In genomic region chr3:170189396-170190256, GRCh38 we compare ENCODE assay signal across 10 cellular contexts. TPM values are rescaled to one million over a fixed set of nuclear protein-coding genes. Genes with fewer than 3 reads are reported as not detected.
DNase-seq lines count a peak whose midpoint lies in the region; ATAC-seq and TF ChIP-seq lines count a peak whose summit lies in the region.
"Had no signal": no experiment of that assay in that cellular context is flagged by ENCODE, and none has a peak within 500 bp of the region (broad histone marks: within the 10 kb centered on the region; RNA-seq: fewer than 3 reads in every experiment).

No MANE protein-coding gene starts in this region.

- no peak for TF ChIP-seq EP300 in upper lobe of left lung (IDR thresholded peaks at IDR 0.05)

- no peak overlapping the region for H3K4me3 Mint-ChIP-seq in effector memory CD8-positive, alpha-beta T cell
- H3K4me3 Mint-ChIP-seq: mesothelial cell of epicardium had no signal

- no peak overlapping the region for H3K9ac ChIP-seq in Loucy (ENCODE audit: low read depth, low read length, poor library complexity, severe bottlenecking)

- no peaks in the 10 kb centered on the region for H3K9me3 Mint-ChIP-seq in effector memory CD8-positive, alpha-beta T cell
- H3K9me3 Mint-ChIP-seq: mesothelial cell of epicardium had no signal

- peaks cover 0 to 6% of the 10 kb centered on the region in 2 donors for H3K4me1 Mint-ChIP-seq in effector memory CD8-positive, alpha-beta T cell (ENCODE audit: low read depth in 2 of 2)
- H3K4me1 Mint-ChIP-seq: mesothelial cell of epicardium had no signal

- ATAC-seq in Right ventricle myocardium superior (ENCODE audit: poor library complexity) (peak; percentile 22), upper lobe of left lung (ENCODE audit: low FRiP score in 2 of 2) (peak; percentile 43 to 54)
- peak; percentile 5 for ATAC-seq in effector memory CD8-positive, alpha-beta T cell (replicated peaks)

- H2AFZ ChIP-seq in Loucy (ENCODE audit: low read length) = peak overlapping the region; percentile 88

- 81 to 88% methylated on average over 4 of the region's 4 CpGs for WGBS in upper lobe of left lung, 2 donors

- no peaks in the 10 kb centered on the region for H3K9me2 ChIP-seq in Loucy (replicated peaks; ENCODE audit: low read depth, low read length)

- no peaks in the 10 kb centered on the region for H3K4me1 ChIP-seq in left ventricle myocardium inferior
- peaks cover 5% of the 10 kb centered on the region for H3K4me1 ChIP-seq in Loucy (ENCODE audit: insufficient read depth, low read length, poor library complexity, severe bottlenecking)
- peaks cover 0 to 11% (median 4%) of the 10 kb centered on the region in 4 donors for H3K4me1 ChIP-seq in upper lobe of left lung
- H3K4me1 ChIP-seq: body of pancreas had no signal

- H3K27ac Mint-ChIP-seq in effector memory CD8-positive, alpha-beta T cell = no peak overlapping the region
- H3K27ac Mint-ChIP-seq: mesothelial cell of epicardium had no signal

- no peak for DNase-seq in Right ventricle myocardium superior
- no peak for DNase-seq in left ventricle myocardium inferior
- DNase-seq in effector memory CD8-positive, alpha-beta T cell = no peak
- DNase-seq in upper lobe of left lung = no peak
- no peak for DNase-seq in posterior vena cava (ENCODE audit: low spot score)
- DNase-seq in NCI-H524 (lab: John Stamatoyannopoulos, UW) = no peak
- no peak for DNase-seq in HT-29 (ENCODE audit: low spot score)

- H3K36me3 ChIP-seq in left ventricle myocardium inferior (no peaks in the 10 kb centered on the region), Loucy (ENCODE audit: insufficient read depth, low read length) (no peaks in the 10 kb centered on the region), upper lobe of left lung (no peaks in the 10 kb centered on the region)

- intact Hi-C loops in Right ventricle myocardium superior (cut with DNase I) = no loop called here
- intact Hi-C loops in left ventricle myocardium inferior (cut with micrococcal nuclease) = no loop called here
- intact Hi-C loops in posterior vena cava (cut with DNase I) = no loop called here

- no peaks in the 10 kb centered on the region for H3K79me2 ChIP-seq in Loucy (ENCODE audit: insufficient read depth, low read length)

- H3K27ac ChIP-seq in left ventricle myocardium inferior (replicated peaks) (no peak overlapping the region), upper lobe of left lung (no peak overlapping the region)
- H3K27ac ChIP-seq: body of pancreas had no signal

- no peaks in the 10 kb centered on the region for H4K20me1 ChIP-seq in Loucy (ENCODE audit: insufficient read depth, low read length, poor library complexity, severe bottlenecking)

- no peaks in the 10 kb centered on the region for H3F3A ChIP-seq in Loucy (ENCODE audit: low read depth)

- H3K4me2 ChIP-seq in Loucy (ENCODE audit: low read depth, low read length, poor library complexity, severe bottlenecking) = peak overlapping the region; percentile 56

- H3K9me3 ChIP-seq in left ventricle myocardium inferior (replicated peaks) (no peaks in the 10 kb centered on the region), Loucy (ENCODE audit: insufficient read depth, low read depth, low read length) (no peaks in the 10 kb centered on the region), upper lobe of left lung (no peaks in the 10 kb centered on the region)
- H3K9me3 ChIP-seq: body of pancreas had no signal

- no peaks in the 10 kb centered on the region for H3K36me3 Mint-ChIP-seq in effector memory CD8-positive, alpha-beta T cell (ENCODE audit: insufficient read depth)
- H3K36me3 Mint-ChIP-seq: mesothelial cell of epicardium had no signal

- peaks cover 5 to 9% of the 10 kb centered on the region in 2 donors for H3K27me3 Mint-ChIP-seq in effector memory CD8-positive, alpha-beta T cell

- TF ChIP-seq CTCF in left ventricle myocardium inferior (IDR thresholded peaks at IDR 0.05; ENCODE audit: borderline replicate concordance) (no peak), Loucy (conservative IDR thresholded peaks at IDR 0.05; ENCODE audit: low read length) (no peak), upper lobe of left lung (IDR thresholded peaks at IDR 0.05) (peak in 1 of 6 experiments; percentile 8)

- no peak for TF ChIP-seq POLR2A in upper lobe of left lung (IDR thresholded peaks at IDR 0.05)

- no peak overlapping the region for H3K4me3 ChIP-seq in left ventricle myocardium inferior
- peak overlapping the region; percentile 47 for H3K4me3 ChIP-seq in Loucy (ENCODE audit: low read length, poor library complexity, severe bottlenecking)
- no peak overlapping the region for H3K4me3 ChIP-seq in upper lobe of left lung
- H3K4me3 ChIP-seq: body of pancreas had no signal

- peaks cover 4% of the 10 kb centered on the region for H3K27me3 ChIP-seq in left ventricle myocardium inferior (ENCODE audit: low read depth)
- no peaks in the 10 kb centered on the region for H3K27me3 ChIP-seq in Loucy (ENCODE audit: insufficient read depth, low read length, poor library complexity, severe bottlenecking)
- H3K27me3 ChIP-seq in upper lobe of left lung = no peaks in the 10 kb centered on the region
- H3K27me3 ChIP-seq: body of pancreas had no signal

RNA-seq across cellular contexts. Expression of gene PHC3, which starts 8.1 kb away (rescaled TPM):
- 40.3 TPM for total RNA-seq in Right ventricle myocardium superior
- 53.1 TPM for total RNA-seq in left ventricle myocardium inferior
- total RNA-seq in upper lobe of left lung = 100 to 1,000 TPM in 2 of 6 donors, 10 to 100 TPM in 4; 50.7 to 182 (median 76.3) TPM
- 10 to 100 TPM; 84.5 to 85.6 TPM for total RNA-seq in posterior vena cava
- 8.8 and 10.7 TPM in 2 replicates for total RNA-seq in HT-29 (2014; rRNA removed; shearing (Covaris generic))

RNA-seq across cellular contexts. Expression of gene PRKCI, which starts 32.6 kb away (rescaled TPM):
- 15.9 TPM for total RNA-seq in Right ventricle myocardium superior
- total RNA-seq in left ventricle myocardium inferior = 10.9 TPM
- 10 to 100 TPM; 24.7 to 94.7 (median 37.0) TPM for total RNA-seq in upper lobe of left lung
- 10 to 100 TPM; 19.8 to 25.5 TPM for total RNA-seq in posterior vena cava
- total RNA-seq in HT-29 (2014; rRNA removed; shearing (Covaris generic)) = 33.3 and 37.4 TPM in 2 replicates
